Comparison of ENCODE assay signal across 16 cellular contexts in genomic region chr9:125470767-125471580, GRCh38.
"Had no signal": no experiment of that assay in that cellular context is flagged by ENCODE, and none has a peak within 500 bp of the region (broad histone marks: within the 10 kb centered on the region; RNA-seq: fewer than 3 reads in every experiment).

No MANE protein-coding gene starts in this region.

- DNase-seq: activated CD4-positive, alpha-beta T cell treated with anti-CD3 and anti-CD28 coated beads, Interleukin-2, amount 10 ng/mL, durations not matched to agents 24 days and 14 days; activated gamma-delta T cell; activated T-cell treated with anti-CD3 and anti-CD28 coated beads, Interleukin-2, amount 50 U/mL, for 48 hours; foreskin keratinocyte; head of caudate nucleus; left cardiac atrium; retina; T-helper 9 cell had no signal

- H3K4me1 ChIP-seq: breast epithelium, foreskin keratinocyte had no signal

- H3K36me3 Mint-ChIP-seq: neural progenitor cell had no signal

- ATAC-seq: foreskin keratinocyte, left cardiac atrium had no signal

- H3K9me3 Mint-ChIP-seq: activated CD4-positive, alpha-beta T cell treated with anti-CD3 and anti-CD28 coated beads, Interleukin-2, amount 10 ng/mL, durations not matched to agents 24 days and 14 days; memory B cell; neural progenitor cell had no signal

- H3K4me1 Mint-ChIP-seq: activated CD4-positive, alpha-beta T cell treated with anti-CD3 and anti-CD28 coated beads, Interleukin-2, amount 10 ng/mL, durations not matched to agents 24 days and 14 days; memory B cell had no signal

- H3K36me3 ChIP-seq: breast epithelium, neural progenitor cell had no signal

- H3K27ac Mint-ChIP-seq: activated CD4-positive, alpha-beta T cell treated with anti-CD3 and anti-CD28 coated beads, Interleukin-2, amount 10 ng/mL, durations not matched to agents 24 days and 14 days; activated naive CD8-positive, alpha-beta T cell; memory B cell; neural progenitor cell had no signal

- H3K27me3 ChIP-seq: breast epithelium, foreskin keratinocyte, neural progenitor cell, SJSA1, upper lobe of left lung had no signal

- H3K27me3 Mint-ChIP-seq: activated CD4-positive, alpha-beta T cell treated with anti-CD3 and anti-CD28 coated beads, Interleukin-2, amount 10 ng/mL, durations not matched to agents 24 days and 14 days; activated naive CD8-positive, alpha-beta T cell; memory B cell had no signal

- H3K4me3 Mint-ChIP-seq: activated CD4-positive, alpha-beta T cell treated with anti-CD3 and anti-CD28 coated beads, Interleukin-2, amount 10 ng/mL, durations not matched to agents 24 days and 14 days; activated naive CD8-positive, alpha-beta T cell; memory B cell; neural progenitor cell had no signal

- H3K27ac ChIP-seq: breast epithelium, foreskin keratinocyte, neural progenitor cell, parathyroid adenoma, SJSA1, upper lobe of left lung had no signal

- H3K4me3 ChIP-seq: breast epithelium, neural progenitor cell, SJSA1, smooth muscle cell, upper lobe of left lung had no signal

- H3K9me3 ChIP-seq: breast epithelium, SJSA1, upper lobe of left lung had no signal
